ENCODE assay signal across 9 cellular contexts in the genomic region with DNA sequence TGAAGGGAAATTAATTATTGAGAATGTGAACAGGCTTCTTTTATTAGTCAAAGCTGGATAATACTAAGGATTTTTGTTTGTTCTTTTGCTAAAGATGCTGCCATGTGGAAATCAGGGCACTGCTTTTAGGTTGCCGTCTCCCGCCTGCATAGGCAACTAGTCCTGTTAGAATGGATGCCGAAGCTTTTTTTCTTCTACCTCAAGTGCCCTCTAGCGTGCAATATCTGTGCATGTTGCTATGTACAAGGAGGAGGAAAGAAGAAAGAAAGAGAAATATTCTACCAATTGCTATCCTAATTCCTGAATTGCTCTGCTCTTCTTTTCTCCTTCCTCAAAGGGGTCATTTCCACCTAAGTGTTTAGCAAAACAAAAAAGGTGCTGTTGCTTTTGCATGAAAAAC. TPM values are rescaled to one million over a fixed set of nuclear protein-coding genes. Genes with fewer than 3 reads are reported as not detected.
DNase-seq lines count a peak whose midpoint lies in the region; ATAC-seq and TF ChIP-seq lines count a peak whose summit lies in the region.
"Had no signal": no experiment of that assay in that cellular context is flagged by ENCODE, and none has a peak within 500 bp of the region (broad histone marks: within the 10 kb centered on the region; RNA-seq: fewer than 3 reads in every experiment).

No MANE protein-coding gene starts in this region.

- POLR2A ChIA-PET in AG04449 (lab: Yijun Ruan, JAX): no interaction called here

- no peaks in the 10 kb centered on the region for H3K9me3 ChIP-seq in hepatocyte (ENCODE audit: low read depth)

- TF ChIP-seq CTCF in AG04449 (IDR thresholded peaks at IDR 0.05; ENCODE audit: insufficient read depth, low read length, missing control alignments) (peak; percentile 58), hepatocyte (IDR thresholded peaks at IDR 0.05; ENCODE audit: poor library complexity) (peak; percentile 71)

- no peak overlapping the region for H3K27ac ChIP-seq in hepatocyte

- H3K9me2 ChIP-seq in hepatocyte (replicated peaks; ENCODE audit: insufficient read depth): no peaks in the 10 kb centered on the region

- peaks cover 38% of the 10 kb centered on the region for H3K27me3 ChIP-seq in hepatocyte

- CTCF ChIA-PET in AG04449 (lab: Yijun Ruan, JAX): interaction anchor here (1.0 to 1.4 kb wide), 3 partner anchors 11 to 609 kb away, joined by 3 read pairs; no protein-coding TSS in a partner anchor

- DNase-seq in AG04449 (ENCODE audit: low read depth, low spot score): peak; percentile 7
- DNase-seq in RKO (ENCODE audit: low spot score): peak; percentile 75
- DNase-seq in hepatocyte (ENCODE audit: low spot score): peak; percentile 69
- no peak for DNase-seq in stimulated activated CD4-positive, alpha-beta T cell treated with anti-CD3 and anti-CD28 coated beads, Interleukin-4, amount 100 ng/mL, for 24 hours
- DNase-seq in T-helper 2 cell: no peak
- DNase-seq in activated CD4-positive, alpha-beta T cell treated with anti-CD3 and anti-CD28 coated beads, Interleukin-2, amount 50 U/mL, for 4 hours: no peak
- DNase-seq: stimulated activated naive CD4-positive, alpha-beta T cell treated with Interleukin-2 at 50 U/mL for 16 hours had no signal

- no peak overlapping the region for H3K4me3 ChIP-seq in AG04449 (ENCODE audit: low read depth, low read length)
- no peak overlapping the region for H3K4me3 ChIP-seq in hepatocyte

- no peak overlapping the region for H2AFZ ChIP-seq in hepatocyte

- H4K20me1 ChIP-seq in hepatocyte (ENCODE audit: insufficient read depth, poor library complexity, severe bottlenecking): no peaks in the 10 kb centered on the region

- H3K4me2 ChIP-seq in hepatocyte: no peak overlapping the region

- WGBS in hepatocyte (ENCODE audit: low lambda C conversion rate, missing lambda C conversion rate): 5% methylated on average over 4 of the region's 4 CpGs

- H3K79me2 ChIP-seq in hepatocyte: no peaks in the 10 kb centered on the region

- no peaks in the 10 kb centered on the region for H3K36me3 ChIP-seq in hepatocyte (replicated peaks; ENCODE audit: insufficient read depth, low read depth)

- H3K4me1 ChIP-seq in hepatocyte (ENCODE audit: insufficient read depth): no peaks in the 10 kb centered on the region

- ATAC-seq in GM18868 (IDR thresholded peaks at IDR 0.05; ENCODE audit: unreplicated experiment): peak; percentile 76
- ATAC-seq in GM21737 (IDR thresholded peaks at IDR 0.05; ENCODE audit: unreplicated experiment): no peak

RNA-seq across cellular contexts. Expression of gene CDH8, which starts 5.2 kb away (rescaled TPM):
- total RNA-seq in hepatocyte: 2.1 TPM in 2 replicates
- 2.2 and 4.8 TPM in 2 replicates for polyA plus RNA-seq in hepatocyte

Comparison
In these comparisons a context has a peak if more than half of its experiments do, and no peak if none do; other contexts are left out.
1. DNase-seq: peak in AG04449 (single experiment), RKO (single experiment) and hepatocyte (single experiment); none in stimulated activated CD4-positive, alpha-beta T cell treated with anti-CD3 and anti-CD28 coated beads, Interleukin-4, amount 100 ng/mL, for 24 hours (single experiment), T-helper 2 cell (0 of 5) and activated CD4-positive, alpha-beta T cell treated with anti-CD3 and anti-CD28 coated beads, Interleukin-2, amount 50 U/mL, for 4 hours (0 of 2).